Comparison of ENCODE assay signal across 17 cellular contexts in the genomic region with DNA sequence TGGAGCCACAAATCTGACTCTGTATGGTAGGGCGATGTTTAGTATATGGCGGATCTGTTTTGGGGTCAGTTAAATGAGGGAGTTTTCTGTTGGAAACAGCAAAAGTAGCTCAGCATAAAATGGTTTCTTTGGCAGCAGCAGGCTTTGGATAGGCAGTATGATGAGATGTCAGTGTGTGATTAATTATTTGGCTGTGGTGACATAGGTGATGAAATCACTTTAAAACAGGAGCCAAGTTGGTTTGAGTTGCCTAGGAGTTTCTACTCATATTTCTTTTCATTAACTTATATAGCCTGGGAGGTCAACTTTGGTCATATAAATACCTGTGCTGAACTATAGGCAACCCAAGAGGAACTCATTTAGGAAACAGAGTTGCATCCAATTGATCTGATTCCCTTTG.
DNase-seq lines count a peak whose midpoint lies in the region; ATAC-seq, FAIRE-seq and TF ChIP-seq lines count a peak whose summit lies in the region.
"Had no signal": no experiment of that assay in that cellular context is flagged by ENCODE, and none has a peak within 500 bp of the region (broad histone marks: within the 10 kb centered on the region; RNA-seq: fewer than 3 reads in every experiment).

No MANE protein-coding gene starts in this region.

- CTCF ChIA-PET in HEK293T (lab: Yijun Ruan, JAX) = no interaction called here

- H3K9me3 ChIP-seq in Loucy (ENCODE audit: insufficient read depth, low read depth, low read length) = no peaks in the 10 kb centered on the region
- H3K9me3 ChIP-seq: A549, BE2C had no signal

- peak; percentile 32 for ATAC-seq in left lobe of liver
- ATAC-seq: A549 had no signal

- H3K4me3 ChIP-seq in Loucy (ENCODE audit: low read length, poor library complexity, severe bottlenecking) = no peak overlapping the region
- no peak overlapping the region for H3K4me3 ChIP-seq in bronchial epithelial cell (ENCODE audit: low read depth, low read length)
- H3K4me3 ChIP-seq: A549 had no signal

- no peak for TF ChIP-seq CTCF in Loucy (conservative IDR thresholded peaks at IDR 0.05; ENCODE audit: low read length)
- TF ChIP-seq CTCF in bronchial epithelial cell (IDR thresholded peaks at IDR 0.05; ENCODE audit: insufficient read depth, low read length, severe bottlenecking) = no peak
- TF ChIP-seq CTCF in D721Med (IDR thresholded peaks at IDR 0.05; ENCODE audit: insufficient read depth, missing control alignments) = no peak

- H2AFZ ChIP-seq in Loucy (ENCODE audit: low read length) = no peak overlapping the region

- peaks cover 67% of the 10 kb centered on the region for H3K4me1 ChIP-seq in Loucy (ENCODE audit: insufficient read depth, low read length, poor library complexity, severe bottlenecking)
- H3K4me1 ChIP-seq: A549, BE2C had no signal

- no peaks in the 10 kb centered on the region for H4K20me1 ChIP-seq in Loucy (ENCODE audit: insufficient read depth, low read length, poor library complexity, severe bottlenecking)

- POLR2A ChIA-PET in HEK293T (lab: Yijun Ruan, JAX) = no interaction called here

- H3K4me2 ChIP-seq in Loucy (ENCODE audit: low read depth, low read length, poor library complexity, severe bottlenecking) = peak overlapping the region; percentile 51
- H3K4me2 ChIP-seq: A549 had no signal

- DNase-seq in HEK293T (ENCODE audit: extremely low spot score) (no peak), bronchial epithelial cell (ENCODE audit: low read depth) (peak; percentile 37), left lobe of liver (ENCODE audit: low spot score) (no peak), D721Med (ENCODE audit: insufficient read length, low spot score) (no peak), kidney glomerular epithelial cell (lab: John Stamatoyannopoulos, UW) (no peak), NCI-H2171 treated with DMSO at 0.1 percent for 48 hours (lab: John Stamatoyannopoulos, UW) (no peak)
- DNase-seq: BE2C; CD4-positive, alpha-beta memory T cell; DMS153; DMS79 treated with DMSO at 0.1 percent for 48 hours; EL; HCEC 1CT had no signal

- H3K9ac ChIP-seq in Loucy (ENCODE audit: low read depth, low read length, poor library complexity, severe bottlenecking) = no peak overlapping the region

- 0 out of 2 replicates have a peak, but pooled peaks cover 12% of the 10 kb centered on the region for H3F3A ChIP-seq in Loucy (ENCODE audit: low read depth)

- no peaks in the 10 kb centered on the region for H3K79me2 ChIP-seq in Loucy (ENCODE audit: insufficient read depth, low read length)

- H3K27me3 ChIP-seq in Loucy (ENCODE audit: insufficient read depth, low read length, poor library complexity, severe bottlenecking) (no peaks in the 10 kb centered on the region), bronchial epithelial cell (ENCODE audit: control insufficient read depth, insufficient read depth, low read length) (no peaks in the 10 kb centered on the region)
- H3K27me3 ChIP-seq: BE2C had no signal

- FAIRE-seq in bronchial epithelial cell (lab: Jason Lieb, UNC) = no peak
- FAIRE-seq in D721Med (lab: Jason Lieb, UNC) = no peak
- FAIRE-seq: A549, G401.6, GM12891, HTR-8/SVneo had no signal

- no peaks in the 10 kb centered on the region for H3K9me2 ChIP-seq in Loucy (replicated peaks; ENCODE audit: low read depth, low read length)

- no peaks in the 10 kb centered on the region for H3K36me3 ChIP-seq in Loucy (ENCODE audit: insufficient read depth, low read length)
- H3K36me3 ChIP-seq in bronchial epithelial cell (ENCODE audit: control insufficient read depth, insufficient read depth, low read length) = no peaks in the 10 kb centered on the region
- H3K36me3 ChIP-seq: BE2C had no signal

TF ChIP-seq in HEK293T, 16 proteins besides CTCF, POLR2A, EP300 and RAD21:
- TF ChIP-seq FOXA1 (IDR thresholded peaks at IDR 0.05) = no peak
- TF ChIP-seq, protein P1, sequence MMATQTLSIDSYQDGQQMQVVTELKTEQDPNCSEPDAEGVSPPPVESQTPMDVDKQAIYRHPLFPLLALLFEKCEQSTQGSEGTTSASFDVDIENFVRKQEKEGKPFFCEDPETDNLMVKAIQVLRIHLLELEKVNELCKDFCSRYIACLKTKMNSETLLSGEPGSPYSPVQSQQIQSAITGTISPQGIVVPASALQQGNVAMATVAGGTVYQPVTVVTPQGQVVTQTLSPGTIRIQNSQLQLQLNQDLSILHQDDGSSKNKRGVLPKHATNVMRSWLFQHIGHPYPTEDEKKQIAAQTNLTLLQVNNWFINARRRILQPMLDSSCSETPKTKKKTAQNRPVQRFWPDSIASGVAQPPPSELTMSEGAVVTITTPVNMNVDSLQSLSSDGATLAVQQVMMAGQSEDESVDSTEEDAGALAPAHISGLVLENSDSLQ (IDR thresholded peaks at IDR 0.05) = peak; percentile 75
